8 cellular contexts compared by ENCODE assay signal in genomic region chr1:206557636-206558473, GRCh38. TPM values are rescaled to one million over a fixed set of nuclear protein-coding genes. Genes with fewer than 3 reads are reported as not detected.
DNase-seq lines count a peak whose midpoint lies in the region; ATAC-seq and TF ChIP-seq lines count a peak whose summit lies in the region.

No MANE protein-coding gene starts in this region.

- peak; percentile 45 to 50 for ATAC-seq in stimulated activated naive B cell treated with anti-CD40 and anti-IgM and Interleukin-4, amounts not matched to agents 10 μg/mL and 1 μg/mL and 100 μg/mL, for 72 hours (replicated peaks)
- ATAC-seq in HG03135 (IDR thresholded peaks at IDR 0.05; ENCODE audit: unreplicated experiment) (no peak), GM19328 (IDR thresholded peaks at IDR 0.05; ENCODE audit: unreplicated experiment) (no peak)

- H3K4me2 ChIP-seq in DOHH2 (ENCODE audit: low read length) (peak overlapping the region; percentile 95), Loucy (ENCODE audit: low read depth, low read length, poor library complexity, severe bottlenecking) (peak overlapping the region; percentile 92)

- peak overlapping the region; percentile 100 for H3K27ac Mint-ChIP-seq in activated naive CD4-positive, alpha-beta T cell treated with anti-CD3 and anti-CD28 coated beads for 36 hours
- H3K27ac Mint-ChIP-seq in stimulated activated naive B cell treated with anti-CD40 and anti-IgM and Interleukin-4, amounts not matched to agents 10 μg/mL and 1 μg/mL and 100 μg/mL, for 72 hours = peak overlapping the region; percentile 99

- peaks cover 62% of the 10 kb centered on the region for H3K4me1 ChIP-seq in DOHH2 (ENCODE audit: control insufficient read depth, low read length)
- H3K4me1 ChIP-seq in Loucy (ENCODE audit: insufficient read depth, low read length, poor library complexity, severe bottlenecking) = peaks cover 65% of the 10 kb centered on the region

- peaks cover 62% of the 10 kb centered on the region for H3K4me1 Mint-ChIP-seq in activated naive CD4-positive, alpha-beta T cell treated with anti-CD3 and anti-CD28 coated beads for 36 hours (ENCODE audit: low read depth)
- H3K4me1 Mint-ChIP-seq in stimulated activated naive B cell treated with anti-CD40 and anti-IgM and Interleukin-4, amounts not matched to agents 10 μg/mL and 1 μg/mL and 100 μg/mL, for 72 hours = peaks cover 43 to 50% of the 10 kb centered on the region in 2 donors

- peaks cover 23% of the 10 kb centered on the region for H3K36me3 ChIP-seq in DOHH2 (ENCODE audit: control insufficient read depth, low read length)
- no peaks in the 10 kb centered on the region; the same call in 1 of the 2 replicates for H3K36me3 ChIP-seq in Loucy (ENCODE audit: insufficient read depth, low read length)

- no peaks in the 10 kb centered on the region for H4K20me1 ChIP-seq in DOHH2 (ENCODE audit: control insufficient read depth, insufficient read depth, low read depth, low read length)
- H4K20me1 ChIP-seq in Loucy (ENCODE audit: insufficient read depth, low read length, poor library complexity, severe bottlenecking) = peaks cover 3% of the 10 kb centered on the region

- intact Hi-C loops in activated naive CD4-positive, alpha-beta T cell treated with anti-CD3 and anti-CD28 coated beads for 36 hours (cut with micrococcal nuclease) = loop anchor here (2.0 to 5.0 kb wide), 4 partner anchors 51 to 926 kb away; partner anchors contain the start of genes ELK4 and RASSF5

- no peak for TF ChIP-seq CTCF in DOHH2 (IDR thresholded peaks at IDR 0.05; ENCODE audit: low read depth, low read length, poor library complexity, severe bottlenecking)
- TF ChIP-seq CTCF in Loucy (conservative IDR thresholded peaks at IDR 0.05; ENCODE audit: low read length) = no peak

- H3K9ac ChIP-seq in Loucy (ENCODE audit: low read depth, low read length, poor library complexity, severe bottlenecking) = peak overlapping the region; percentile 99

- peak overlapping the region; percentile 92 for H3K4me3 ChIP-seq in DOHH2 (ENCODE audit: low read length)
- peak overlapping the region; percentile 98 for H3K4me3 ChIP-seq in Loucy (ENCODE audit: low read length, poor library complexity, severe bottlenecking)
- H3K4me3 ChIP-seq in iPS-18c (ENCODE audit: insufficient read depth, low read depth, low read length) = peak overlapping the region; percentile 54; the same call in 1 of the 2 replicates

- peaks cover 40% of the 10 kb centered on the region for H3K79me2 ChIP-seq in DOHH2 (ENCODE audit: control insufficient read depth, low read length)
- peaks cover 54% of the 10 kb centered on the region for H3K79me2 ChIP-seq in Loucy (ENCODE audit: insufficient read depth, low read length)

- H2AFZ ChIP-seq in Loucy (ENCODE audit: low read length) = peak overlapping the region; percentile 53

- H3K27ac ChIP-seq in DOHH2 (ENCODE audit: low read depth, low read length) = peak overlapping the region; percentile 68

- H3K9me3 ChIP-seq in DOHH2 (ENCODE audit: control insufficient read depth, insufficient read depth, low read length) (no peaks in the 10 kb centered on the region), Loucy (ENCODE audit: insufficient read depth, low read depth, low read length) (no peaks in the 10 kb centered on the region), iPS-18c (ENCODE audit: control insufficient read depth, insufficient read depth, low read length) (no peaks in the 10 kb centered on the region)

- CTCF ChIA-PET in activated naive CD4-positive, alpha-beta T cell treated with anti-CD3 and anti-CD28 coated beads for 36 hours (lab: Charles Lee) = interaction anchor here (1.0 to 21.2 kb wide), 5 partner anchors 8 to 78 kb away, joined by 3 to 511 read pairs (median 20); partner anchors contain the start of gene DYRK3

- peaks cover 57% of the 10 kb centered on the region for H3K36me3 Mint-ChIP-seq in activated naive CD4-positive, alpha-beta T cell treated with anti-CD3 and anti-CD28 coated beads for 36 hours (ENCODE audit: low read depth)
- peaks cover 34 to 48% of the 10 kb centered on the region in 2 donors for H3K36me3 Mint-ChIP-seq in stimulated activated naive B cell treated with anti-CD40 and anti-IgM and Interleukin-4, amounts not matched to agents 10 μg/mL and 1 μg/mL and 100 μg/mL, for 72 hours

- H3K27me3 Mint-ChIP-seq in activated naive CD4-positive, alpha-beta T cell treated with anti-CD3 and anti-CD28 coated beads for 36 hours (ENCODE audit: low read depth) = no peaks in the 10 kb centered on the region
- no peaks in the 10 kb centered on the region for H3K27me3 Mint-ChIP-seq in stimulated activated naive B cell treated with anti-CD40 and anti-IgM and Interleukin-4, amounts not matched to agents 10 μg/mL and 1 μg/mL and 100 μg/mL, for 72 hours

- H3K4me3 Mint-ChIP-seq in activated naive CD4-positive, alpha-beta T cell treated with anti-CD3 and anti-CD28 coated beads for 36 hours = peak overlapping the region; percentile 96
- peak overlapping the region; percentile 94 to 97 for H3K4me3 Mint-ChIP-seq in stimulated activated naive B cell treated with anti-CD40 and anti-IgM and Interleukin-4, amounts not matched to agents 10 μg/mL and 1 μg/mL and 100 μg/mL, for 72 hours

- H3F3A ChIP-seq in DOHH2 (ENCODE audit: control insufficient read depth, insufficient read depth) (peaks cover 4% of the 10 kb centered on the region; the same call in 1 of the 2 replicates), Loucy (ENCODE audit: low read depth) (peaks cover 4% of the 10 kb centered on the region; the same call in 1 of the 2 replicates)

- H3K9me3 Mint-ChIP-seq in activated naive CD4-positive, alpha-beta T cell treated with anti-CD3 and anti-CD28 coated beads for 36 hours = no peaks in the 10 kb centered on the region
- peaks cover 0 to 2% of the 10 kb centered on the region in 2 donors for H3K9me3 Mint-ChIP-seq in stimulated activated naive B cell treated with anti-CD40 and anti-IgM and Interleukin-4, amounts not matched to agents 10 μg/mL and 1 μg/mL and 100 μg/mL, for 72 hours

- H3K27me3 ChIP-seq in DOHH2 (ENCODE audit: control insufficient read depth, low read length) (0 out of 2 replicates have a peak, but pooled peaks cover 2% of the 10 kb centered on the region), Loucy (ENCODE audit: insufficient read depth, low read length, poor library complexity, severe bottlenecking) (peaks cover 5% of the 10 kb centered on the region)

- H3K9me2 ChIP-seq in DOHH2 (replicated peaks; ENCODE audit: control insufficient read depth, low read length) (no peaks in the 10 kb centered on the region), Loucy (replicated peaks; ENCODE audit: low read depth, low read length) (no peaks in the 10 kb centered on the region)

- peak; percentile 69 for DNase-seq in activated naive CD4-positive, alpha-beta T cell treated with anti-CD3 and anti-CD28 coated beads for 36 hours
- DNase-seq in stimulated activated naive B cell treated with anti-CD40 and anti-IgM and Interleukin-4, amounts not matched to agents 10 μg/mL and 1 μg/mL and 100 μg/mL, for 72 hours = peak; percentile 43
- no peak for DNase-seq in SW 1271 (lab: John Stamatoyannopoulos, UW)

RNA-seq across cellular contexts. Expression of gene RASSF5, which starts 50.5 kb away (rescaled TPM):
- 100 to 1,000 TPM; 257 to 258 TPM for total RNA-seq in activated naive CD4-positive, alpha-beta T cell treated with anti-CD3 and anti-CD28 coated beads for 36 hours

RNA-seq across cellular contexts. Expression of gene EIF2D, which starts 54.4 kb away (rescaled TPM):
- 100 to 1,000 TPM; 116 to 122 TPM for total RNA-seq in activated naive CD4-positive, alpha-beta T cell treated with anti-CD3 and anti-CD28 coated beads for 36 hours

Comparison
In these comparisons a context has a peak if more than half of its experiments do, and no peak if none do; other contexts are left out.
1. DNase-seq: peak in activated naive CD4-positive, alpha-beta T cell treated with anti-CD3 and anti-CD28 coated beads for 36 hours (single experiment) and stimulated activated naive B cell treated with anti-CD40 and anti-IgM and Interleukin-4, amounts not matched to agents 10 μg/mL and 1 μg/mL and 100 μg/mL, for 72 hours (single experiment); none in SW 1271 (0 of 2).
2. ATAC-seq: peak in stimulated activated naive B cell treated with anti-CD40 and anti-IgM and Interleukin-4, amounts not matched to agents 10 μg/mL and 1 μg/mL and 100 μg/mL, for 72 hours (2 of 2); none in HG03135 (single experiment) and GM19328 (single experiment).
3. Peak in every context shown above with its lines, with median percentiles within 50 percentile points of each other: H3K4me3 ChIP-seq.